ENCODE assay signal across 13 cellular contexts in the genomic region with DNA sequence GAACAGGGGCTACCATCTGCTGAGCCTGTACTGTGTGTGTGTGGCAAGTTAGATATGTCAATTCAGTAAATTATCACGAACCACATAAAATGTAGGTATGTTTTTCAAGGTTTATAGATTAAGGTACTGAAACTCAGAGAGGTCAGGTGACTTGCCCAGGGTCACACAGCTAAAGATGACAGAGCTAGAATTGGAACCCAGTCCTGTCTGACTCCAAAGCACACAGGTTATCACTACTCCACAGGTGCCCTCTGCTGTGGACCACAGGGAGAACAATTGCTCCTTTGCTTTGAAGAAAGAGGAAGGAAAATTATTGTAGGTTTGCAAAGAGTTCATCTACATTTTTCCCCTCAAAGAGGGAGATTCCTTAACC.
DNase-seq lines count a peak whose midpoint lies in the region; ATAC-seq and TF ChIP-seq lines count a peak whose summit lies in the region.
"Had no signal": no experiment of that assay in that cellular context is flagged by ENCODE, and none has a peak within 500 bp of the region (broad histone marks: within the 10 kb centered on the region; RNA-seq: fewer than 3 reads in every experiment).

No MANE protein-coding gene starts in this region.

- H3K4me1 ChIP-seq in left ventricle myocardium inferior = no peaks in the 10 kb centered on the region
- H3K4me1 ChIP-seq: uterus had no signal

- peak overlapping the region; percentile 72 for H3K27ac ChIP-seq in left ventricle myocardium inferior (replicated peaks)
- H3K27ac ChIP-seq: uterus had no signal

- H3K36me3 Mint-ChIP-seq in type B pancreatic cell = no peaks in the 10 kb centered on the region
- H3K36me3 Mint-ChIP-seq: natural killer cell had no signal

- peaks cover 72% of the 10 kb centered on the region for H3K27me3 ChIP-seq in left ventricle myocardium inferior (ENCODE audit: low read depth)
- H3K27me3 ChIP-seq: uterus had no signal

- H3K36me3 ChIP-seq in left ventricle myocardium inferior = no peaks in the 10 kb centered on the region
- H3K36me3 ChIP-seq: uterus had no signal

- H3K4me1 Mint-ChIP-seq in type B pancreatic cell (ENCODE audit: unreplicated experiment) = peaks cover 32% of the 10 kb centered on the region

- no peaks in the 10 kb centered on the region for H3K9me3 Mint-ChIP-seq in type B pancreatic cell

- peak overlapping the region; percentile 50 for H3K27ac Mint-ChIP-seq in type B pancreatic cell
- H3K27ac Mint-ChIP-seq: natural killer cell had no signal

- H3K9me3 ChIP-seq in left ventricle myocardium inferior (replicated peaks) = no peaks in the 10 kb centered on the region
- H3K9me3 ChIP-seq: uterus had no signal

- in situ Hi-C loops in astrocyte of the cerebellum (cut with HindIII; ENCODE audit: low sequenced_read_pairs) = no loop called here

- no peak for TF ChIP-seq CTCF in left ventricle myocardium inferior (IDR thresholded peaks at IDR 0.05; ENCODE audit: borderline replicate concordance)
- no peak for TF ChIP-seq CTCF in astrocyte of the cerebellum (IDR thresholded peaks at IDR 0.05; ENCODE audit: low read depth, low read length, missing control alignments)
- TF ChIP-seq CTCF in type B pancreatic cell (conservative IDR thresholded peaks at IDR 0.05) = no peak

- H3K4me3 ChIP-seq in left ventricle myocardium inferior (peak overlapping the region; percentile 23), astrocyte of the cerebellum (ENCODE audit: low read depth, low read length) (peak overlapping the region; percentile 4)

- DNase-seq in left ventricle myocardium inferior = no peak
- DNase-seq in left cardiac atrium = no peak
- DNase-seq in astrocyte of the cerebellum (ENCODE audit: low read depth) = no peak
- peak; percentile 18 for DNase-seq in kidney tubule cell (ENCODE audit: low spot score)
- no peak for DNase-seq in type B pancreatic cell (ENCODE audit: extremely low spot score, unreplicated experiment)
- DNase-seq in activated T-cell treated with anti-CD3 and anti-CD28 coated beads, Interleukin-2, amount 50 U/mL, for 1 hour = no peak
- DNase-seq: DND-41, natural killer cell, NCI-H524 treated with DMSO at 0.1 percent for 48 hours had no signal

- ATAC-seq in left cardiac atrium (no peak), HG03565 (IDR thresholded peaks at IDR 0.05; ENCODE audit: unreplicated experiment) (no peak), HG03139 (IDR thresholded peaks at IDR 0.05; ENCODE audit: unreplicated experiment) (no peak)
- ATAC-seq: activated CD4-positive, CD25-positive, alpha-beta regulatory T cell treated with anti-CD3 and anti-CD28 coated beads, Interleukin-2, amount 50 U/mL, for 24 hours; natural killer cell had no signal

- H3K27me3 Mint-ChIP-seq in type B pancreatic cell = peaks cover 6% of the 10 kb centered on the region

- intact Hi-C loops in left ventricle myocardium inferior (cut with micrococcal nuclease) = no loop called here
- intact Hi-C loops in left cardiac atrium (cut with DNase I) = no loop called here

- no peak overlapping the region for H3K4me3 Mint-ChIP-seq in type B pancreatic cell
- H3K4me3 Mint-ChIP-seq: natural killer cell had no signal
